ENCODE assay signal across 27 cellular contexts in genomic region chr1:165303415-165303814, GRCh38. TPM values are rescaled to one million over a fixed set of nuclear protein-coding genes. Genes with fewer than 3 reads are reported as not detected.
DNase-seq lines count a peak whose midpoint lies in the region; ATAC-seq and TF ChIP-seq lines count a peak whose summit lies in the region.
"Had no signal": no experiment of that assay in that cellular context is flagged by ENCODE, and none has a peak within 500 bp of the region (broad histone marks: within the 10 kb centered on the region; RNA-seq: fewer than 3 reads in every experiment).

No MANE protein-coding gene starts in this region.

- H3K4me3 ChIP-seq in left ventricle myocardium inferior (no peak overlapping the region), NB4 (ENCODE audit: low read depth, low read length) (no peak overlapping the region), right cardiac atrium (ENCODE audit: low read length) (no peak overlapping the region)
- H3K4me3 ChIP-seq: SJSA1 had no signal

- 67% methylated on average over 7 of the region's 7 CpGs for WGBS in right cardiac atrium

- H3K36me3 ChIP-seq in left ventricle myocardium inferior, result no peaks in the 10 kb centered on the region
- H3K36me3 ChIP-seq: SJSA1 had no signal

- intact Hi-C loops in left ventricle myocardium inferior (cut with micrococcal nuclease), result no loop called here
- intact Hi-C loops in Right ventricle myocardium inferior (cut with DNase I), result no loop called here
- intact Hi-C loops in right cardiac atrium (cut with DNase I), result no loop called here
- intact Hi-C loops in head of caudate nucleus (cut with DNase I), result no loop called here

- no peak for TF ChIP-seq POLR2A in NB4 (IDR thresholded peaks at IDR 0.05; ENCODE audit: extremely low read depth, insufficient read length)

- H3K9me3 ChIP-seq in left ventricle myocardium inferior (replicated peaks) (no peaks in the 10 kb centered on the region), right cardiac atrium (ENCODE audit: control insufficient read depth, low read length) (no peaks in the 10 kb centered on the region)
- H3K9me3 ChIP-seq: SJSA1 had no signal

- ATAC-seq in Right ventricle myocardium inferior (no peak), right cardiac atrium (no peak), HG02852 (IDR thresholded peaks at IDR 0.05; ENCODE audit: unreplicated experiment) (no peak)
- ATAC-seq: PC-3 had no signal

- H3K4me1 ChIP-seq in left ventricle myocardium inferior (no peaks in the 10 kb centered on the region), right cardiac atrium (ENCODE audit: control insufficient read depth, insufficient read depth, low read length) (no peaks in the 10 kb centered on the region)
- H3K4me1 ChIP-seq: SJSA1 had no signal

- DNase-seq in left ventricle myocardium inferior (peak; percentile 17), Right ventricle myocardium inferior (ENCODE audit: missing footprints) (no peak), NB4 (ENCODE audit: low read depth) (peak; percentile 17), right cardiac atrium (peak in 2 of 3 donors; percentile 14 to 44), AG08396 (ENCODE audit: low spot score) (no peak), head of caudate nucleus (no peak)
- DNase-seq: CD8-positive, alpha-beta memory T cell; DMS 273 treated with DMSO at 0.1 percent for 48 hours; DMS79; GF-D8; H7; KBM-7; MM.1S; NCI-H1048; NCI-H1417; NCI-H1694; NCI-H2029 treated with DMSO at 0.1 percent for 48 hours; NCI-H446 treated with DMSO at 0.1 percent for 48 hours; NCI-H526; NCI-H82; NK-92 treated with Interleukin-12 subunit alpha and Interleukin-12 subunit beta, amount 100 ng/mL, for 24 hours; PC-3 had no signal

- H3K27me3 ChIP-seq in left ventricle myocardium inferior (ENCODE audit: low read depth) (peaks cover 73% of the 10 kb centered on the region), right cardiac atrium (ENCODE audit: control insufficient read depth, insufficient read depth) (no peaks in the 10 kb centered on the region)
- H3K27me3 ChIP-seq: SJSA1 had no signal

- H3K27ac ChIP-seq in left ventricle myocardium inferior (replicated peaks) (no peak overlapping the region), right cardiac atrium (ENCODE audit: low read length) (no peak overlapping the region)
- H3K27ac ChIP-seq: SJSA1 had no signal

- TF ChIP-seq CTCF in left ventricle myocardium inferior (IDR thresholded peaks at IDR 0.05; ENCODE audit: borderline replicate concordance) (no peak), NB4 (IDR thresholded peaks at IDR 0.05; ENCODE audit: low read depth, low read length) (no peak)

RNA-seq across cellular contexts. Expression of gene LMX1A, which starts 53.1 kb away (rescaled TPM):
- 0.11 TPM for total RNA-seq in left ventricle myocardium inferior
- 0.14 TPM for total RNA-seq in Right ventricle myocardium inferior
- total RNA-seq in right cardiac atrium, result not detected
- polyA plus RNA-seq in right cardiac atrium, result not detected
- total RNA-seq: A172; CD8-positive, alpha-beta memory T cell; LHCN-M2; PC-3; SJSA1 had no signal
- polyA plus RNA-seq: CD14-positive monocyte; CD8-positive, alpha-beta memory T cell had no signal

Comparison
In these comparisons a context has a peak if more than half of its experiments do, and no peak if none do; other contexts are left out.
1. DNase-seq: peak in left ventricle myocardium inferior (single experiment), NB4 (single experiment) and right cardiac atrium (2 of 3); none in Right ventricle myocardium inferior (single experiment), AG08396 (single experiment) and head of caudate nucleus (0 of 42).